15 cellular contexts compared by ENCODE assay signal in genomic region chr5:96254980-96255681, GRCh38.
DNase-seq lines count a peak whose midpoint lies in the region; ATAC-seq, FAIRE-seq and TF ChIP-seq lines count a peak whose summit lies in the region.
"Had no signal": no experiment of that assay in that cellular context is flagged by ENCODE, and none has a peak within 500 bp of the region (broad histone marks: within the 10 kb centered on the region; RNA-seq: fewer than 3 reads in every experiment).

No MANE protein-coding gene starts in this region.

- H4K20me1 ChIP-seq in endothelial cell of umbilical vein (replicated peaks; ENCODE audit: control insufficient read depth, extremely low read depth, insufficient read depth, low read length), result no peaks in the 10 kb centered on the region

- FAIRE-seq in endothelial cell of umbilical vein (lab: Jason Lieb, UNC), result peak; percentile 91
- FAIRE-seq in small intestine (lab: Jason Lieb, UNC), result no peak
- FAIRE-seq: GM18507 had no signal

- no peak for TF ChIP-seq POLR2A in endothelial cell of umbilical vein (IDR thresholded peaks at IDR 0.05; ENCODE audit: low read depth, low read length)

- ATAC-seq in GM18511 (IDR thresholded peaks at IDR 0.05; ENCODE audit: unreplicated experiment), result no peak
- no peak for ATAC-seq in HG03565 (IDR thresholded peaks at IDR 0.05; ENCODE audit: unreplicated experiment)
- ATAC-seq: stimulated activated naive CD8-positive, alpha-beta T cell treated with anti-CD3 and anti-CD28 coated beads, Interleukin-15, Interleukin-2, amounts not matched to agents 100 U/mL and 50 U/mL, for 24 hours had no signal

- no peak overlapping the region for H3K4me3 ChIP-seq in endothelial cell of umbilical vein (replicated peaks in 1 of 3; ENCODE audit: insufficient read depth in 1 of 3, low read depth in 1 of 3, low read length in 3 of 3)
- H3K4me3 ChIP-seq in small intestine (ENCODE audit: low read depth in 1 of 2, low read length in 2 of 2), result no peak overlapping the region

- peak overlapping the region; percentile 15 for H3K27ac Mint-ChIP-seq in nephron progenitor cell
- H3K27ac Mint-ChIP-seq: activated B cell treated with CpG ODN at 0.5 μM for 24 hours; activated naive CD4-positive, alpha-beta T cell treated with anti-CD3 and anti-CD28 coated beads, Interleukin-2, amount 50 U/mL, for 24 hours had no signal

- peak overlapping the region; percentile 78 for H3K9ac ChIP-seq in endothelial cell of umbilical vein (replicated peaks; ENCODE audit: extremely low read depth, insufficient read depth, low read length)

- DNase-seq in AG08395 (ENCODE audit: low spot score) (peak; percentile 70), NCI-H460 (ENCODE audit: extremely low read depth, low read depth) (peak; percentile 61), endothelial cell of umbilical vein (ENCODE audit: low read depth, low spot score) (peak; percentile 86), nephron progenitor cell (no peak), NCI-H2171 treated with DMSO at 0.1 percent for 48 hours (lab: John Stamatoyannopoulos, UW) (no peak), small intestine (no peak)
- DNase-seq: activated B cell treated with CpG ODN at 0.5 μM for 24 hours; erythroblast; mesendoderm; NCI-H1092 treated with DMSO at 0.1 percent for 48 hours; stimulated activated naive CD8-positive, alpha-beta T cell treated with anti-CD3 and anti-CD28 coated beads, Interleukin-15, Interleukin-2, amounts not matched to agents 100 U/mL and 50 U/mL, for 24 hours had no signal

- H3K27me3 Mint-ChIP-seq in nephron progenitor cell (ENCODE audit: low read depth, poor library complexity), result peaks cover 3% of the 10 kb centered on the region

- intact Hi-C loops in endothelial cell of umbilical vein (cut with micrococcal nuclease), result loop anchor here (1.0 to 5.0 kb wide), 4 partner anchors 82 to 394 kb away; partner anchors contain the start of gene ELL2

- no peaks in the 10 kb centered on the region for H3K79me2 ChIP-seq in endothelial cell of umbilical vein (ENCODE audit: control insufficient read depth, insufficient read depth, low read length)

- CTCF ChIA-PET in endothelial cell of umbilical vein (lab: Charles Lee), result interaction anchor here (0.9 to 1.6 kb wide), 7 partner anchors 11 to 396 kb away, joined by 3 to 10 read pairs (median 4); partner anchors contain the start of gene ELL2

- no peak overlapping the region for H3K4me3 Mint-ChIP-seq in nephron progenitor cell
- H3K4me3 Mint-ChIP-seq: activated B cell treated with CpG ODN at 0.5 μM for 24 hours; activated naive CD4-positive, alpha-beta T cell treated with anti-CD3 and anti-CD28 coated beads, Interleukin-2, amount 50 U/mL, for 24 hours had no signal

- peak overlapping the region; percentile 78 for H3K4me2 ChIP-seq in endothelial cell of umbilical vein (ENCODE audit: insufficient read depth, low read length)

- TF ChIP-seq CTCF in endothelial cell of umbilical vein (IDR thresholded peaks at IDR 0.05; ENCODE audit: extremely low read depth in 1 of 2, insufficient read depth in 1 of 2, low read depth in 1 of 2, low read length in 2 of 2) (no peak), nephron progenitor cell (IDR thresholded peaks at IDR 0.05) (no peak)

- no peaks in the 10 kb centered on the region for H3K36me3 Mint-ChIP-seq in nephron progenitor cell (ENCODE audit: low read depth)
- H3K36me3 Mint-ChIP-seq: activated naive CD4-positive, alpha-beta T cell treated with anti-CD3 and anti-CD28 coated beads, Interleukin-2, amount 50 U/mL, for 24 hours had no signal

- no peaks in the 10 kb centered on the region for H3K27me3 ChIP-seq in endothelial cell of umbilical vein (ENCODE audit: control insufficient read depth in 2 of 2, insufficient read depth in 2 of 2, low read length in 2 of 2)
- no peaks in the 10 kb centered on the region for H3K27me3 ChIP-seq in small intestine (ENCODE audit: control insufficient read depth in 2 of 2, insufficient read depth in 2 of 2, low read length in 2 of 2)

- H3K4me1 Mint-ChIP-seq in nephron progenitor cell, result peaks cover 29% of the 10 kb centered on the region
- H3K4me1 Mint-ChIP-seq: activated naive CD4-positive, alpha-beta T cell treated with anti-CD3 and anti-CD28 coated beads, Interleukin-2, amount 50 U/mL, for 24 hours had no signal

- H3K4me1 ChIP-seq in endothelial cell of umbilical vein (ENCODE audit: control insufficient read depth, extremely low read depth, insufficient read depth, low read length) (peaks cover 53% of the 10 kb centered on the region), small intestine (ENCODE audit: control insufficient read depth in 2 of 2, insufficient read depth in 1 of 2, low read depth in 1 of 2, low read length in 1 of 2) (no peaks in the 10 kb centered on the region)

- BruUV-seq in endothelial cell of umbilical vein (replicated peaks; lab: Mats Ljungman, UMichigan), result no TSS peak

- H3K9me1 ChIP-seq in endothelial cell of umbilical vein (replicated peaks; ENCODE audit: control insufficient read depth, extremely low read depth, insufficient read depth, low read length), result no peaks in the 10 kb centered on the region

- H3K27ac ChIP-seq in endothelial cell of umbilical vein (ENCODE audit: insufficient read depth, low read depth, low read length), result peak overlapping the region; percentile 90
- H3K27ac ChIP-seq in small intestine (ENCODE audit: low read depth in 1 of 2, low read length in 1 of 2), result no peak overlapping the region

- POLR2A ChIA-PET in endothelial cell of umbilical vein (lab: Charles Lee), result no interaction called here

- peak overlapping the region; percentile 56 for H2AFZ ChIP-seq in endothelial cell of umbilical vein (ENCODE audit: low read depth, low read length)

- H3K36me3 ChIP-seq in endothelial cell of umbilical vein (ENCODE audit: control insufficient read depth in 2 of 2, extremely low read depth in 1 of 2, insufficient read depth in 2 of 2, low read length in 2 of 2) (no peaks in the 10 kb centered on the region), small intestine (ENCODE audit: control insufficient read depth in 2 of 2, insufficient read depth in 2 of 2, low read length in 2 of 2) (no peaks in the 10 kb centered on the region)

- H3K9me3 ChIP-seq in endothelial cell of umbilical vein (replicated peaks; ENCODE audit: control insufficient read depth, insufficient read depth, low read length) (no peaks in the 10 kb centered on the region), small intestine (ENCODE audit: control insufficient read depth, low read depth) (no peaks in the 10 kb centered on the region)

- no peaks in the 10 kb centered on the region for H3K9me3 Mint-ChIP-seq in nephron progenitor cell
- H3K9me3 Mint-ChIP-seq: activated B cell treated with CpG ODN at 0.5 μM for 24 hours; activated naive CD4-positive, alpha-beta T cell treated with anti-CD3 and anti-CD28 coated beads, Interleukin-2, amount 50 U/mL, for 24 hours had no signal

- dilution Hi-C loops in endothelial cell of umbilical vein (cut with MboI; ENCODE audit: extremely low pct_ligation_motif_present, low sequenced_read_pairs), result no loop called here

- 51 to 52% (median 51%) methylated on average over 5 of the region's 5 CpGs for WGBS in small intestine, 3 donors

TF ChIP-seq in endothelial cell of umbilical vein, 7 proteins besides CTCF, POLR2A, EP300 and RAD21:
- TF ChIP-seq EZH2 (IDR thresholded peaks at IDR 0.05; ENCODE audit: borderline replicate concordance, low read depth, low read length, severe bottlenecking), result no peak
- no peak for TF ChIP-seq MAX (IDR thresholded peaks at IDR 0.05; ENCODE audit: insufficient read depth, insufficient read length)
- TF ChIP-seq JUN (IDR thresholded peaks at IDR 0.05; ENCODE audit: borderline replicate concordance, insufficient read depth, insufficient read length, low read depth), result peak; percentile 38
- TF ChIP-seq MYC (IDR thresholded peaks at IDR 0.05; ENCODE audit: low read depth, low read length), result no peak
- peak; percentile 92 for TF ChIP-seq FOS (IDR thresholded peaks at IDR 0.05; ENCODE audit: borderline replicate concordance, insufficient read depth, low read length)
- peak; percentile 50 for TF ChIP-seq POLR2AphosphoS5 (IDR thresholded peaks at IDR 0.05; ENCODE audit: insufficient read depth, low read depth, low read length)
- TF ChIP-seq GATA2 (IDR thresholded peaks at IDR 0.05; ENCODE audit: insufficient read depth, insufficient read length, low read depth, low read length), result peak; percentile 76

Comparison
In these comparisons a context has a peak if more than half of its experiments do, and no peak if none do; other contexts are left out.
1. DNase-seq: peak in AG08395 (single experiment), NCI-H460 (single experiment) and endothelial cell of umbilical vein (single experiment); none in nephron progenitor cell (single experiment), NCI-H2171 treated with DMSO at 0.1 percent for 48 hours (single experiment) and small intestine (single experiment).